ENCODE assay signal across 18 cellular contexts in genomic region chr15:60729850-60730458, GRCh38.
A peak's percentile ranks its signal among the peaks of the same experiment; 100 is the strongest.
DNase-seq lines count a peak whose midpoint lies in the region; ATAC-seq and FAIRE-seq lines count a peak whose summit lies in the region.
"Had no signal": no experiment of that assay in that cellular context is flagged by ENCODE, and none has a peak within 500 bp of the region (broad histone marks: within the 10 kb centered on the region; RNA-seq: fewer than 3 reads in every experiment).

No MANE protein-coding gene starts in this region.

- peaks cover 0 to 4% (median 0%) of the 10 kb centered on the region in 3 experiments for H3K9me3 ChIP-seq in naive thymus-derived CD4-positive, alpha-beta T cell (ENCODE audit: control insufficient read depth in 2 of 3, low read length in 3 of 3)
- H3K9me3 ChIP-seq: neutrophil had no signal

- peaks cover 22% of the 10 kb centered on the region for H3K36me3 Mint-ChIP-seq in activated CD4-positive, alpha-beta T cell treated with anti-CD3 and anti-CD28 coated beads for 36 hours (ENCODE audit: low read depth)
- peaks cover 7 to 22% (median 19%) of the 10 kb centered on the region in 5 donors for H3K36me3 Mint-ChIP-seq in naive thymus-derived CD4-positive, alpha-beta T cell

- H3K4me1 Mint-ChIP-seq in activated CD4-positive, alpha-beta T cell treated with anti-CD3 and anti-CD28 coated beads for 36 hours, result peaks cover 47% of the 10 kb centered on the region
- peaks cover 2 to 27% (median 25%) of the 10 kb centered on the region in 7 donors for H3K4me1 Mint-ChIP-seq in naive thymus-derived CD4-positive, alpha-beta T cell

- H3K27ac Mint-ChIP-seq in activated CD4-positive, alpha-beta T cell treated with anti-CD3 and anti-CD28 coated beads for 36 hours, result peak overlapping the region; percentile 41
- peak overlapping the region in 3 of 9 donors; percentile 11 to 55 (median 35) for H3K27ac Mint-ChIP-seq in naive thymus-derived CD4-positive, alpha-beta T cell
- H3K27ac Mint-ChIP-seq: CD8-positive, alpha-beta T cell had no signal

- H3K4me3 Mint-ChIP-seq in activated CD4-positive, alpha-beta T cell treated with anti-CD3 and anti-CD28 coated beads for 36 hours, result peak overlapping the region; percentile 34
- H3K4me3 Mint-ChIP-seq in naive thymus-derived CD4-positive, alpha-beta T cell, result peak overlapping the region in 2 of 10 donors; percentile 19 to 38
- H3K4me3 Mint-ChIP-seq: CD8-positive, alpha-beta T cell had no signal

- FAIRE-seq in urothelium cell line (lab: Jason Lieb, UNC), result no peak

- no peak overlapping the region for H3K4me3 ChIP-seq in naive thymus-derived CD4-positive, alpha-beta T cell (ENCODE audit: low read length)
- H3K4me3 ChIP-seq: ascending aorta, tibial nerve had no signal

- H3K9me3 Mint-ChIP-seq in activated CD4-positive, alpha-beta T cell treated with anti-CD3 and anti-CD28 coated beads for 36 hours (ENCODE audit: low read depth), result peaks cover 14% of the 10 kb centered on the region
- H3K9me3 Mint-ChIP-seq in naive thymus-derived CD4-positive, alpha-beta T cell, result peaks cover 0 to 19% (median 12%) of the 10 kb centered on the region in 11 donors

- no peaks in the 10 kb centered on the region for H3K36me3 ChIP-seq in naive thymus-derived CD4-positive, alpha-beta T cell (ENCODE audit: control insufficient read depth in 2 of 3, insufficient read depth in 3 of 3, low read length in 3 of 3)
- H3K36me3 ChIP-seq: ascending aorta, neutrophil had no signal

- ATAC-seq in activated CD4-positive, alpha-beta T cell treated with anti-CD3 and anti-CD28 coated beads for 36 hours, result peak; percentile 90
- peak; percentile 38 for ATAC-seq in naive thymus-derived CD4-positive, alpha-beta T cell
- ATAC-seq: CD8-positive, alpha-beta T cell; right cardiac atrium had no signal

- no peaks in the 10 kb centered on the region for H3K27me3 Mint-ChIP-seq in activated CD4-positive, alpha-beta T cell treated with anti-CD3 and anti-CD28 coated beads for 36 hours
- no peaks in the 10 kb centered on the region for H3K27me3 Mint-ChIP-seq in naive thymus-derived CD4-positive, alpha-beta T cell

- H3K27me3 ChIP-seq in naive thymus-derived CD4-positive, alpha-beta T cell (ENCODE audit: control insufficient read depth in 2 of 2, insufficient read depth in 2 of 2, low read length in 2 of 2), result no peaks in the 10 kb centered on the region
- H3K27me3 ChIP-seq: ascending aorta, neutrophil, tibial nerve had no signal

- H3K4me1 ChIP-seq in naive thymus-derived CD4-positive, alpha-beta T cell (ENCODE audit: control insufficient read depth in 2 of 2, insufficient read depth in 2 of 2, low read length in 2 of 2), result peaks cover 0 to 19% of the 10 kb centered on the region in 2 donors
- H3K4me1 ChIP-seq: ascending aorta had no signal

- CTCF ChIA-PET in activated CD4-positive, alpha-beta T cell treated with anti-CD3 and anti-CD28 coated beads for 36 hours (lab: Charles Lee), result interaction anchor here (0.8 to 1.5 kb wide), 2 partner anchors 9 to 109 kb away, joined by 3 to 5 read pairs; no protein-coding TSS in a partner anchor
- CTCF ChIA-PET in naive thymus-derived CD4-positive, alpha-beta T cell (lab: Charles Lee), result interaction anchor here (0.7 kb wide), 1 partner anchor 660 kb away, joined by 3 read pairs; no protein-coding TSS in a partner anchor

- intact Hi-C loops in activated CD4-positive, alpha-beta T cell treated with anti-CD3 and anti-CD28 coated beads for 36 hours (cut with DNase I, micrococcal nuclease), result loop anchor here (1.0 to 2.0 kb wide), 2 partner anchors 9 to 31 kb away; no protein-coding TSS in a partner anchor
- intact Hi-C loops in naive thymus-derived CD4-positive, alpha-beta T cell (cut with micrococcal nuclease), result loop anchor here in 1 of 2 donors (1.0 kb wide), 1 partner anchor 9 kb away; no protein-coding TSS in a partner anchor

- DNase-seq in activated CD4-positive, alpha-beta T cell treated with anti-CD3 and anti-CD28 coated beads for 36 hours, result peak; percentile 70
- no peak for DNase-seq in activated CD4-positive, alpha-beta T cell treated with anti-CD3 and anti-CD28 coated beads, Interleukin-2, amount 50 U/mL, for 1 hour
- DNase-seq in activated T-cell treated with anti-CD3 and anti-CD28 coated beads for 4 hours (peak; percentile 34), urothelium cell line (ENCODE audit: low spot score) (no peak), DMS79 treated with DMSO at 0.1 percent for 48 hours (lab: John Stamatoyannopoulos, UW) (no peak), ecto neural progenitor cell (ENCODE audit: low spot score) (no peak)
- DNase-seq in naive thymus-derived CD4-positive, alpha-beta T cell, result peak in 1 of 9 donors; percentile 60
- DNase-seq in stimulated activated CD8-positive, alpha-beta memory T cell treated with anti-CD3 and anti-CD28 coated beads, Interleukin-4, amount 100 ng/mL, for 48 hours, result peak; percentile 57
- DNase-seq: CD8-positive, alpha-beta T cell; cortex of kidney; erythroblast; NCI-H2107; NCI-H82; right cardiac atrium; RPMI8226 had no signal

- POLR2A ChIA-PET in activated CD4-positive, alpha-beta T cell treated with anti-CD3 and anti-CD28 coated beads for 36 hours (lab: Charles Lee), result interaction anchor here (0.6 kb wide), 1 partner anchor 119 kb away, joined by 3 read pairs; no protein-coding TSS in a partner anchor
- POLR2A ChIA-PET in naive thymus-derived CD4-positive, alpha-beta T cell (lab: Charles Lee), result no interaction called here

- no peak overlapping the region for H3K27ac ChIP-seq in naive thymus-derived CD4-positive, alpha-beta T cell (ENCODE audit: low read depth, low read length)
- H3K27ac ChIP-seq: ascending aorta, neutrophil, tibial nerve had no signal

Comparison
In these comparisons a context has a peak if more than half of its experiments do, and no peak if none do; other contexts are left out.
1. DNase-seq: peak in activated CD4-positive, alpha-beta T cell treated with anti-CD3 and anti-CD28 coated beads for 36 hours (single experiment), activated T-cell treated with anti-CD3 and anti-CD28 coated beads for 4 hours (single experiment) and stimulated activated CD8-positive, alpha-beta memory T cell treated with anti-CD3 and anti-CD28 coated beads, Interleukin-4, amount 100 ng/mL, for 48 hours (single experiment); none in activated CD4-positive, alpha-beta T cell treated with anti-CD3 and anti-CD28 coated beads, Interleukin-2, amount 50 U/mL, for 1 hour (single experiment), urothelium cell line (single experiment), DMS79 treated with DMSO at 0.1 percent for 48 hours (single experiment) and ecto neural progenitor cell (single experiment).